In the genomic region with DNA sequence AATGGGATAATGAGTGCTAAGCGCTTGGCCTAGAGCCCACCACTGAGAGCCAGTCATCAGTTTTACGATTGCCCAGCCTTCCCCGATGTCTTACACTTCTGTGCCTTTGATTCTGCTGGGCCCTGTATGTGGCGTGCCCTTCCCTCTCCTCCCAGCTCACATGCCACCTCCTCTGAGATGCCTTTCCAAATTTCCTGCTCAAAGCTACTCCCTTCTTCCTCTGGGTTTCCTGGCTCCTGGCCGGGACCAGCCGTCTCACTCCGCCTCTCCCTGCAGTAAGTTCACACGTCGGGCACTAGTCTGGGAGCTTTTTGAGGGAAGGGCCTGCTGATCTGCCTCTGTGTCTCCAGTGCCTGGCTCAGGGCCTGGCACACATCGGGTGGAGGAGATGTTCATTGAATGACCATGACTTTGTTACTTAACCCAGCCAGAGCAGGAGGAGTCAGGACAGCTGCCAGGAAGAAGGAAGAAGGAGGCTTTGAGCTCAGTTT, we compare ENCODE assay signal across 14 cellular contexts.
A peak's percentile ranks its signal among the peaks of the same experiment; 100 is the strongest.
DNase-seq lines count a peak whose midpoint lies in the region; ATAC-seq and TF ChIP-seq lines count a peak whose summit lies in the region.
"Had no signal": no experiment of that assay in that cellular context is flagged by ENCODE, and none has a peak within 500 bp of the region (broad histone marks: within the 10 kb centered on the region; RNA-seq: fewer than 3 reads in every experiment).

No MANE protein-coding gene starts in this region.

- DNase-seq in Right ventricle myocardium inferior (ENCODE audit: missing footprints) (peak; percentile 80), cardiac septum (ENCODE audit: low spot score) (no peak), fibroblast of peridontal ligament (ENCODE audit: extremely low read depth) (peak; percentile 82), HT-29 (ENCODE audit: low spot score) (no peak), RKO (ENCODE audit: low spot score) (no peak), A172 (ENCODE audit: low spot score) (no peak)
- DNase-seq: activated CD8-positive, alpha-beta memory T cell treated with anti-CD3 and anti-CD28 coated beads, Interleukin-2, amount 50 U/mL, for 4 hours; dermis blood vessel endothelial cell; KG1; NCI-H526; right lobe of liver had no signal

- peak; percentile 69 for ATAC-seq in Right ventricle myocardium inferior
- no peak for ATAC-seq in GM18520 (IDR thresholded peaks at IDR 0.05; ENCODE audit: unreplicated experiment)

- H3K9me3 Mint-ChIP-seq in nephron, result no peaks in the 10 kb centered on the region

- H3K27ac Mint-ChIP-seq in nephron, result peak overlapping the region; percentile 85 to 95 (median 94)
- H3K27ac Mint-ChIP-seq: B cell had no signal

- H3K4me1 Mint-ChIP-seq in nephron, result peaks cover 87% of the 10 kb centered on the region
- H3K4me1 Mint-ChIP-seq: B cell had no signal

- TF ChIP-seq CTCF in nephron (IDR thresholded peaks at IDR 0.05; ENCODE audit: unreplicated experiment in 3 of 3), result no peak

- H3K4me3 Mint-ChIP-seq in nephron, result peak overlapping the region; percentile 46 to 65 (median 47)
- H3K4me3 Mint-ChIP-seq: B cell had no signal

- H3K27me3 Mint-ChIP-seq in nephron (ENCODE audit: low read depth), result peaks cover 4% of the 10 kb centered on the region

- no peaks in the 10 kb centered on the region for H3K36me3 Mint-ChIP-seq in nephron (ENCODE audit: low read depth)

- intact Hi-C loops in Right ventricle myocardium inferior (cut with DNase I) (no loop called here), cardiac septum (cut with DNase I) (no loop called here)

Comparison
In these comparisons a context has a peak if more than half of its experiments do, and no peak if none do; other contexts are left out.
1. DNase-seq: peak in Right ventricle myocardium inferior (single experiment) and fibroblast of peridontal ligament (single experiment); none in cardiac septum (single experiment), HT-29 (single experiment), RKO (single experiment) and A172 (single experiment).